In genomic region chr5:142796492-142797109, GRCh38 we compare ENCODE assay signal across 1 cellular context.
TF ChIP-seq lines count a peak whose summit lies in the region.

No MANE protein-coding gene starts in this region.

TF ChIP-seq in HepG2, 621 proteins besides CTCF, POLR2A, EP300 and RAD21 (continued from another document):
- TF ChIP-seq EEA1 (CRISPR knock-in tag; IDR thresholded peaks at IDR 0.05; ENCODE audit: borderline replicate concordance) = no peak
- 0 out of 2 replicates have a peak, but pooled peaks have one; percentile 22 for TF ChIP-seq ERF (CRISPR knock-in tag; IDR thresholded peaks at IDR 0.05)
- 0 out of 2 replicates have a peak, but pooled peaks have one; percentile 11 for TF ChIP-seq HNF4G (IDR thresholded peaks at IDR 0.05; ENCODE audit: borderline replicate concordance, low read depth, low read length)
- no peak for TF ChIP-seq HNF4G (CRISPR knock-in tag; IDR thresholded peaks at IDR 0.05; ENCODE audit: borderline replicate concordance, low read depth)
- TF ChIP-seq HNF4A (CRISPR knock-in tag; IDR thresholded peaks at IDR 0.05) = 0 out of 2 replicates have a peak, but pooled peaks have one; percentile 15
